Comparison of ENCODE assay signal across 9 cellular contexts in genomic region chr6:24931752-24932691, GRCh38.
DNase-seq lines count a peak whose midpoint lies in the region; ATAC-seq lines count a peak whose summit lies in the region.
"Had no signal": no experiment of that assay in that cellular context is flagged by ENCODE, and none has a peak within 500 bp of the region (broad histone marks: within the 10 kb centered on the region; RNA-seq: fewer than 3 reads in every experiment).

No MANE protein-coding gene starts in this region.

- peak; percentile 20 for DNase-seq in non-pigmented ciliary epithelial cell (ENCODE audit: low read depth)
- no peak for DNase-seq in pons (ENCODE audit: low spot score)
- no peak for DNase-seq in NK-92 treated with Interleukin-12 subunit alpha and Interleukin-12 subunit beta, amount 100 ng/mL, for 24 hours (lab: John Stamatoyannopoulos, UW)

- H3K36me3 Mint-ChIP-seq in activated naive CD8-positive, alpha-beta T cell = peaks cover 5% of the 10 kb centered on the region

- ATAC-seq in GM18907 (IDR thresholded peaks at IDR 0.05; ENCODE audit: unreplicated experiment) = peak; percentile 26
- peak; percentile 25 for ATAC-seq in HG03159 (IDR thresholded peaks at IDR 0.05; ENCODE audit: unreplicated experiment)
- no peak for ATAC-seq in HG02642 (IDR thresholded peaks at IDR 0.05; ENCODE audit: poor library complexity, unreplicated experiment)
- ATAC-seq in GM19455 (IDR thresholded peaks at IDR 0.05; ENCODE audit: unreplicated experiment) = no peak
- ATAC-seq: left lobe of liver had no signal

- H3K4me1 Mint-ChIP-seq in activated naive CD8-positive, alpha-beta T cell (ENCODE audit: low read depth) = peaks cover 93% of the 10 kb centered on the region

- peak overlapping the region; percentile 93 for H3K27ac Mint-ChIP-seq in activated naive CD8-positive, alpha-beta T cell

- peaks cover 5% of the 10 kb centered on the region for H3K9me3 Mint-ChIP-seq in activated naive CD8-positive, alpha-beta T cell (ENCODE audit: low read depth)

- H3K27me3 Mint-ChIP-seq in activated naive CD8-positive, alpha-beta T cell = no peaks in the 10 kb centered on the region

- peak overlapping the region; percentile 97 for H3K4me3 Mint-ChIP-seq in activated naive CD8-positive, alpha-beta T cell

Comparison
In these comparisons a context has a peak if more than half of its experiments do, and no peak if none do; other contexts are left out.
1. ATAC-seq: peak in GM18907 (single experiment) and HG03159 (single experiment); none in HG02642 (single experiment) and GM19455 (single experiment).